Comparison of ENCODE assay signal across 18 cellular contexts in genomic region chr3:169002689-169003088, GRCh38.
DNase-seq lines count a peak whose midpoint lies in the region; ATAC-seq, FAIRE-seq and TF ChIP-seq lines count a peak whose summit lies in the region.
"Had no signal": no experiment of that assay in that cellular context is flagged by ENCODE, and none has a peak within 500 bp of the region (broad histone marks: within the 10 kb centered on the region; RNA-seq: fewer than 3 reads in every experiment).

No MANE protein-coding gene starts in this region.

- POLR2A ChIA-PET in endothelial cell of umbilical vein (lab: Charles Lee): no interaction called here
- POLR2A ChIA-PET in CD8-positive, alpha-beta T cell (lab: Charles Lee): no interaction called here

- H3K4me1 Mint-ChIP-seq in CD8-positive, alpha-beta T cell (ENCODE audit: low read depth): no peaks in the 10 kb centered on the region
- H3K4me1 Mint-ChIP-seq: activated naive CD8-positive, alpha-beta T cell treated with anti-CD3 and anti-CD28 coated beads, Interleukin-2, amount 50 U/mL, for 24 hours; activated T-helper 17 cell treated with anti-CD3 and anti-CD28 coated beads, Interleukin-2, amount 50 U/mL, for 72 hours had no signal

- BruUV-seq in endothelial cell of umbilical vein (replicated peaks; lab: Mats Ljungman, UMichigan): no TSS peak

- no peak for ATAC-seq in HG02938 (IDR thresholded peaks at IDR 0.05; ENCODE audit: unreplicated experiment)
- no peak for ATAC-seq in body of pancreas
- no peak for ATAC-seq in CD8-positive, alpha-beta T cell
- ATAC-seq: activated naive CD8-positive, alpha-beta T cell treated with anti-CD3 and anti-CD28 coated beads, Interleukin-2, amount 50 U/mL, for 24 hours; activated T-helper 17 cell treated with anti-CD3 and anti-CD28 coated beads, Interleukin-2, amount 50 U/mL, for 72 hours had no signal

- CTCF ChIA-PET in endothelial cell of umbilical vein (lab: Charles Lee): interaction anchor here (0.7 to 1.5 kb wide), 2 partner anchors 9 to 50 kb away, joined by 3 to 4 read pairs; no protein-coding TSS in a partner anchor
- CTCF ChIA-PET in CD8-positive, alpha-beta T cell (lab: Charles Lee): no interaction called here

- TF ChIP-seq CTCF in endothelial cell of umbilical vein (IDR thresholded peaks at IDR 0.05; ENCODE audit: extremely low read depth in 1 of 2, insufficient read depth in 1 of 2, low read depth in 1 of 2, low read length in 2 of 2): no peak
- no peak for TF ChIP-seq CTCF in body of pancreas (IDR thresholded peaks at IDR 0.05)
- no peak for TF ChIP-seq CTCF in CD8-positive, alpha-beta T cell (IDR thresholded peaks at IDR 0.05)

- H3K9me3 ChIP-seq in MG63 (no peaks in the 10 kb centered on the region), endothelial cell of umbilical vein (replicated peaks; ENCODE audit: control insufficient read depth, insufficient read depth, low read length) (no peaks in the 10 kb centered on the region), body of pancreas (no peaks in the 10 kb centered on the region)
- no peaks in the 10 kb centered on the region for H3K9me3 ChIP-seq in CD8-positive, alpha-beta T cell (ENCODE audit: low read length)
- H3K9me3 ChIP-seq: esophagus squamous epithelium had no signal

- H3K4me1 ChIP-seq in endothelial cell of umbilical vein (ENCODE audit: control insufficient read depth, extremely low read depth, insufficient read depth, low read length): peaks cover 5% of the 10 kb centered on the region
- H3K4me1 ChIP-seq in body of pancreas: no peaks in the 10 kb centered on the region
- H3K4me1 ChIP-seq in CD8-positive, alpha-beta T cell (ENCODE audit: insufficient read depth, low read length): no peaks in the 10 kb centered on the region
- H3K4me1 ChIP-seq: esophagus squamous epithelium had no signal

- no peak for FAIRE-seq in endothelial cell of umbilical vein (lab: Jason Lieb, UNC)
- FAIRE-seq: A204.1, G401.6 had no signal

- H3K4me3 ChIP-seq in MG63: no peak overlapping the region
- H3K4me3 ChIP-seq in endothelial cell of umbilical vein (replicated peaks in 1 of 3; ENCODE audit: insufficient read depth in 1 of 3, low read depth in 1 of 3, low read length in 3 of 3): no peak overlapping the region
- H3K4me3 ChIP-seq in body of pancreas: no peak overlapping the region
- H3K4me3 ChIP-seq in CD8-positive, alpha-beta T cell (ENCODE audit: low read depth, low read length): no peak overlapping the region
- H3K4me3 ChIP-seq: esophagus squamous epithelium had no signal

- H3K9me3 Mint-ChIP-seq in CD8-positive, alpha-beta T cell: peaks cover 2% of the 10 kb centered on the region
- H3K9me3 Mint-ChIP-seq: dendritic cell treated with granulocyte-macrophage colony-stimulating factor and Interleukin-4, amounts not matched to agents 40 ng/mL and 50 ng/mL, for 4 days had no signal

- intact Hi-C loops in endothelial cell of umbilical vein (cut with micrococcal nuclease) (no loop called here), body of pancreas (cut with DNase I) (no loop called here)
- intact Hi-C loops in CD8-positive, alpha-beta T cell (cut with DNase I, micrococcal nuclease): no loop called here

- H3K36me3 Mint-ChIP-seq in CD8-positive, alpha-beta T cell: no peaks in the 10 kb centered on the region

- no peaks in the 10 kb centered on the region for H4K20me1 ChIP-seq in endothelial cell of umbilical vein (replicated peaks; ENCODE audit: control insufficient read depth, extremely low read depth, insufficient read depth, low read length)

- H2AFZ ChIP-seq in endothelial cell of umbilical vein (ENCODE audit: low read depth, low read length): no peak overlapping the region

- no peaks in the 10 kb centered on the region for H3K36me3 ChIP-seq in MG63
- H3K36me3 ChIP-seq in endothelial cell of umbilical vein (ENCODE audit: control insufficient read depth in 2 of 2, extremely low read depth in 1 of 2, insufficient read depth in 2 of 2, low read length in 2 of 2): no peaks in the 10 kb centered on the region
- H3K36me3 ChIP-seq in body of pancreas (replicated peaks in 1 of 2; ENCODE audit: insufficient read depth in 1 of 2, low read depth in 2 of 2): no peaks in the 10 kb centered on the region
- no peaks in the 10 kb centered on the region for H3K36me3 ChIP-seq in CD8-positive, alpha-beta T cell (ENCODE audit: insufficient read depth, low read length)
- H3K36me3 ChIP-seq: esophagus squamous epithelium had no signal

- H3K9ac ChIP-seq in endothelial cell of umbilical vein (replicated peaks; ENCODE audit: extremely low read depth, insufficient read depth, low read length): no peak overlapping the region

- H3K4me3 Mint-ChIP-seq in CD8-positive, alpha-beta T cell: no peak overlapping the region
- H3K4me3 Mint-ChIP-seq: activated naive CD8-positive, alpha-beta T cell treated with anti-CD3 and anti-CD28 coated beads, Interleukin-2, amount 50 U/mL, for 24 hours; activated T-helper 17 cell treated with anti-CD3 and anti-CD28 coated beads, Interleukin-2, amount 50 U/mL, for 72 hours; dendritic cell treated with granulocyte-macrophage colony-stimulating factor and Interleukin-4, amounts not matched to agents 40 ng/mL and 50 ng/mL, for 4 days had no signal

- no peaks in the 10 kb centered on the region for H3K9me1 ChIP-seq in endothelial cell of umbilical vein (replicated peaks; ENCODE audit: control insufficient read depth, extremely low read depth, insufficient read depth, low read length)

- no peaks in the 10 kb centered on the region for H3K27me3 Mint-ChIP-seq in CD8-positive, alpha-beta T cell (ENCODE audit: low read depth)
- H3K27me3 Mint-ChIP-seq: activated naive CD8-positive, alpha-beta T cell treated with anti-CD3 and anti-CD28 coated beads, Interleukin-2, amount 50 U/mL, for 24 hours; activated T-helper 17 cell treated with anti-CD3 and anti-CD28 coated beads, Interleukin-2, amount 50 U/mL, for 72 hours; dendritic cell treated with granulocyte-macrophage colony-stimulating factor and Interleukin-4, amounts not matched to agents 40 ng/mL and 50 ng/mL, for 4 days had no signal

- peak; percentile 99 for DNase-seq in COR-L47 (lab: John Stamatoyannopoulos, UW)
- peak; percentile 35 for DNase-seq in MG63
- peak; percentile 84 for DNase-seq in NCI-H2227 (lab: John Stamatoyannopoulos, UW; ENCODE audit: unreplicated experiment)
- peak; percentile 16 for DNase-seq in endothelial cell of umbilical vein (ENCODE audit: low read depth, low spot score)
- DNase-seq in body of pancreas: no peak
- no peak for DNase-seq in DMS79 (lab: John Stamatoyannopoulos, UW)
- DNase-seq in CD8-positive, alpha-beta T cell: no peak
- DNase-seq: activated CD4-positive, CD25-positive, alpha-beta regulatory T cell treated with anti-CD3 and anti-CD28 coated beads, Interleukin-2, amount 50 U/mL, for 72 hours; activated naive CD8-positive, alpha-beta T cell treated with anti-CD3 and anti-CD28 coated beads, Interleukin-2, amount 50 U/mL, for 24 hours; esophagus squamous epithelium; NCI-H2171; stimulated activated CD4-positive, alpha-beta T cell treated with anti-CD3 and anti-CD28 coated beads, Interleukin-12 subunit alpha, Interleukin-12 subunit beta, amount 100 ng/mL, for 4 hours; substantia nigra had no signal

- dilution Hi-C loops in endothelial cell of umbilical vein (cut with MboI; ENCODE audit: extremely low pct_ligation_motif_present, low sequenced_read_pairs): no loop called here

- H3K79me2 ChIP-seq in endothelial cell of umbilical vein (ENCODE audit: control insufficient read depth, insufficient read depth, low read length): no peaks in the 10 kb centered on the region

- no peaks in the 10 kb centered on the region for H3K27me3 ChIP-seq in MG63
- no peaks in the 10 kb centered on the region for H3K27me3 ChIP-seq in endothelial cell of umbilical vein (ENCODE audit: control insufficient read depth in 2 of 2, insufficient read depth in 2 of 2, low read length in 2 of 2)
- no peaks in the 10 kb centered on the region for H3K27me3 ChIP-seq in body of pancreas
- H3K27me3 ChIP-seq in CD8-positive, alpha-beta T cell (ENCODE audit: insufficient read depth, low read length): no peaks in the 10 kb centered on the region
- H3K27me3 ChIP-seq: esophagus squamous epithelium had no signal

- no peak overlapping the region for H3K4me2 ChIP-seq in endothelial cell of umbilical vein (ENCODE audit: insufficient read depth, low read length)

- no peak overlapping the region for H3K27ac Mint-ChIP-seq in CD8-positive, alpha-beta T cell
- H3K27ac Mint-ChIP-seq: activated naive CD8-positive, alpha-beta T cell treated with anti-CD3 and anti-CD28 coated beads, Interleukin-2, amount 50 U/mL, for 24 hours; activated T-helper 17 cell treated with anti-CD3 and anti-CD28 coated beads, Interleukin-2, amount 50 U/mL, for 72 hours; dendritic cell treated with granulocyte-macrophage colony-stimulating factor and Interleukin-4, amounts not matched to agents 40 ng/mL and 50 ng/mL, for 4 days had no signal

- no peak for TF ChIP-seq POLR2A in endothelial cell of umbilical vein (IDR thresholded peaks at IDR 0.05; ENCODE audit: low read depth, low read length)
- TF ChIP-seq POLR2A in body of pancreas (IDR thresholded peaks at IDR 0.05): no peak

- H3K27ac ChIP-seq in endothelial cell of umbilical vein (ENCODE audit: insufficient read depth, low read depth, low read length): no peak overlapping the region
- no peak overlapping the region for H3K27ac ChIP-seq in body of pancreas
- H3K27ac ChIP-seq in CD8-positive, alpha-beta T cell (ENCODE audit: low read depth, low read length): no peak overlapping the region
- H3K27ac ChIP-seq: esophagus squamous epithelium had no signal

TF ChIP-seq in endothelial cell of umbilical vein, 7 proteins besides CTCF, POLR2A, EP300 and RAD21:
- TF ChIP-seq GATA2 (IDR thresholded peaks at IDR 0.05; ENCODE audit: insufficient read depth, insufficient read length, low read depth, low read length) (peak; percentile 17), POLR2AphosphoS5 (IDR thresholded peaks at IDR 0.05; ENCODE audit: insufficient read depth, low read depth, low read length) (no peak), JUN (IDR thresholded peaks at IDR 0.05; ENCODE audit: borderline replicate concordance, insufficient read depth, insufficient read length, low read depth) (no peak)

Comparison
In these comparisons a context has a peak if more than half of its experiments do, and no peak if none do; other contexts are left out.
1. DNase-seq: peak in COR-L47 (single experiment), MG63 (single experiment), NCI-H2227 (single experiment) and endothelial cell of umbilical vein (single experiment); none in body of pancreas (0 of 4), DMS79 (single experiment) and CD8-positive, alpha-beta T cell (0 of 7).